ENCODE assay signal across 15 cellular contexts in the genomic region with DNA sequence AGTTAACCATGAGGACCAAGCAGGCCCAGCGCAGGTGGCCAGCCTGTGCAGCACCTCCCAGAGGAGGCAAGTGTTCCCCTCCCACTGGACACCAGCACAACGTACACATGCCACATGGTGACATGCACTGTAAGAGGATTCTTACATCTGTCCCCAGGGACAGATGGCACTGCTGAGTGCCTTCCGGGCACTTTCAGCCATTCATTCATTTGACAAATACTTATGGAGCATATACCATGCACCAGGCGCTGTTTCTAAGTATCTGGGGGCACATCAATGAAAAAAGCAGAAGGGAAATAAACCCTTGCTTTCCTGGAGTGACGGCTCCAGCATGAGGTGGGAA.
DNase-seq lines count a peak whose midpoint lies in the region; ATAC-seq and TF ChIP-seq lines count a peak whose summit lies in the region.
"Had no signal": no experiment of that assay in that cellular context is flagged by ENCODE, and none has a peak within 500 bp of the region (broad histone marks: within the 10 kb centered on the region; RNA-seq: fewer than 3 reads in every experiment).

No MANE protein-coding gene starts in this region.

- TF ChIP-seq EP300 in esophagus muscularis mucosa (IDR thresholded peaks at IDR 0.05): no peak

- peak overlapping the region; percentile 79 for H3K4me2 ChIP-seq in Karpas-422 (ENCODE audit: low read depth, low read length, poor library complexity, severe bottlenecking)
- no peak overlapping the region for H3K4me2 ChIP-seq in hepatocyte

- H3K4me1 ChIP-seq in Karpas-422 (ENCODE audit: low read length): peaks cover 75% of the 10 kb centered on the region
- H3K4me1 ChIP-seq in esophagus muscularis mucosa: peaks cover 75 to 95% (median 89%) of the 10 kb centered on the region in 4 donors
- peaks cover 50% of the 10 kb centered on the region for H3K4me1 ChIP-seq in hepatocyte (ENCODE audit: insufficient read depth)

- no peak for ATAC-seq in GM19328 (IDR thresholded peaks at IDR 0.05; ENCODE audit: unreplicated experiment)
- ATAC-seq: activated CD4-positive, CD25-positive, alpha-beta regulatory T cell treated with anti-CD3 and anti-CD28 coated beads, Interleukin-2, amount 50 U/mL, for 24 hours; mucosa of descending colon had no signal

- peak overlapping the region; percentile 95 for H3K27ac ChIP-seq in Karpas-422 (ENCODE audit: low read length)
- H3K27ac ChIP-seq in esophagus muscularis mucosa (replicated peaks in 1 of 4): peak overlapping the region in 3 of 4 donors; percentile 17 to 40 (median 31)
- H3K27ac ChIP-seq in skin epidermis: peak overlapping the region in 16 of 21 experiments; percentile 5 to 88 (median 56)
- no peak overlapping the region for H3K27ac ChIP-seq in hepatocyte

- peak overlapping the region; percentile 62 for H3K4me3 ChIP-seq in Karpas-422 (ENCODE audit: low read length)
- no peak overlapping the region for H3K4me3 ChIP-seq in esophagus muscularis mucosa
- no peak overlapping the region for H3K4me3 ChIP-seq in skin epidermis
- H3K4me3 ChIP-seq in hepatocyte: no peak overlapping the region
- H3K4me3 ChIP-seq: mucosa of descending colon had no signal

- H2AFZ ChIP-seq in Karpas-422 (ENCODE audit: low read length): no peak overlapping the region
- H2AFZ ChIP-seq in hepatocyte: no peak overlapping the region

- H3K9ac ChIP-seq in Karpas-422 (ENCODE audit: low read length): peak overlapping the region; percentile 74

- H3K27me3 ChIP-seq in Karpas-422 (ENCODE audit: low read length) (no peaks in the 10 kb centered on the region), esophagus muscularis mucosa (peaks cover 0 to 13% (median 0%) of the 10 kb centered on the region in 4 donors), hepatocyte (no peaks in the 10 kb centered on the region)

- H4K20me1 ChIP-seq in Karpas-422 (ENCODE audit: insufficient read depth, low read depth, low read length): no peaks in the 10 kb centered on the region
- no peaks in the 10 kb centered on the region for H4K20me1 ChIP-seq in hepatocyte (ENCODE audit: insufficient read depth, poor library complexity, severe bottlenecking)

- intact Hi-C loops in esophagus muscularis mucosa (cut with DNase I): loop anchor here (10.0 kb wide), 1 partner anchor 74 kb away; no protein-coding TSS in a partner anchor

- TF ChIP-seq POLR2A in esophagus muscularis mucosa (IDR thresholded peaks at IDR 0.05; ENCODE audit: low read depth): no peak

- H3K9me3 ChIP-seq in Karpas-422 (ENCODE audit: low read length): no peaks in the 10 kb centered on the region
- no peaks in the 10 kb centered on the region for H3K9me3 ChIP-seq in esophagus muscularis mucosa
- no peaks in the 10 kb centered on the region for H3K9me3 ChIP-seq in hepatocyte (ENCODE audit: low read depth)
- H3K9me3 ChIP-seq: mucosa of descending colon had no signal

- DNase-seq in ELF-1 (ENCODE audit: low read depth, low spot score) (peak; percentile 26), Karpas-422 (peak; percentile 92), esophagus muscularis mucosa (ENCODE audit: extremely low spot score) (no peak), GDM1 (lab: John Stamatoyannopoulos, UW) (no peak), hepatocyte (ENCODE audit: low spot score) (no peak), NK-92 (lab: John Stamatoyannopoulos, UW; ENCODE audit: unreplicated experiment) (no peak)
- DNase-seq: activated T-cell treated with anti-CD3 and anti-CD28 coated beads, Interleukin-2, amount 50 U/mL, for 1 hour; cortex of kidney; mucosa of descending colon; NCI-H2171; stimulated activated CD4-positive, alpha-beta T cell treated with anti-CD3 and anti-CD28 coated beads, Interleukin-4, amount 100 ng/mL, for 1 hour; stimulated activated naive CD4-positive, alpha-beta T cell treated with Interleukin-2 at 50 U/mL for 16 hours had no signal

- H3K79me2 ChIP-seq in Karpas-422 (ENCODE audit: low read length) (no peaks in the 10 kb centered on the region), hepatocyte (peaks cover 31% of the 10 kb centered on the region)

- TF ChIP-seq CTCF in esophagus muscularis mucosa (IDR thresholded peaks at IDR 0.05) (no peak), hepatocyte (IDR thresholded peaks at IDR 0.05; ENCODE audit: poor library complexity) (no peak)

- H3K9me2 ChIP-seq in Karpas-422 (replicated peaks; ENCODE audit: insufficient read depth, low read length) (no peaks in the 10 kb centered on the region), hepatocyte (replicated peaks; ENCODE audit: insufficient read depth) (no peaks in the 10 kb centered on the region)

- 86% methylated on average over 5 of the region's 5 CpGs for WGBS in esophagus muscularis mucosa
- WGBS in hepatocyte (ENCODE audit: low lambda C conversion rate, missing lambda C conversion rate): 88% methylated on average over 5 of the region's 5 CpGs

- H3K36me3 ChIP-seq in Karpas-422 (ENCODE audit: insufficient read depth, low read length): no peaks in the 10 kb centered on the region
- no peaks in the 10 kb centered on the region for H3K36me3 ChIP-seq in esophagus muscularis mucosa
- H3K36me3 ChIP-seq in hepatocyte (replicated peaks; ENCODE audit: insufficient read depth, low read depth): no peaks in the 10 kb centered on the region

Comparison
In these comparisons a context has a peak if more than half of its experiments do, and no peak if none do; other contexts are left out.
1. DNase-seq: peak in ELF-1 (single experiment) and Karpas-422 (single experiment); none in esophagus muscularis mucosa (single experiment), GDM1 (single experiment), hepatocyte (single experiment) and NK-92 (single experiment).